Comparison of ENCODE assay signal across 8 cellular contexts in genomic region chr2:181457121-181457740, GRCh38. TPM values are rescaled to one million over a fixed set of nuclear protein-coding genes. Genes with fewer than 3 reads are reported as not detected.
DNase-seq lines count a peak whose midpoint lies in the region; ATAC-seq and TF ChIP-seq lines count a peak whose summit lies in the region.

Gene ITGA4 (plus strand): TSS chr2:181457386. CDS start chr2:181457655, 269 bp downstream.

- intact Hi-C loops in esophagus muscularis mucosa (cut with DNase I) = no loop called here
- intact Hi-C loops in natural killer cell (cut with micrococcal nuclease) = loop anchor here (1.0 to 5.0 kb wide), 5 partner anchors 14 to 352 kb away; no protein-coding TSS in a partner anchor

- no peaks in the 10 kb centered on the region for H3K36me3 Mint-ChIP-seq in natural killer cell

- H3K27ac ChIP-seq in esophagus muscularis mucosa (replicated peaks in 1 of 4) = peak within 1 kb of the TSS; percentile 34 to 59 (median 56)

- no peak for TF ChIP-seq EP300 in esophagus muscularis mucosa (IDR thresholded peaks at IDR 0.05)

- CTCF ChIA-PET in AG04449 (lab: Yijun Ruan, JAX) = interaction anchor here (0.6 to 2.6 kb wide), 18 partner anchors 9 to 1333 kb away, joined by 3 to 40 read pairs (median 4); no protein-coding TSS in a partner anchor

- H3K4me1 ChIP-seq in esophagus muscularis mucosa = peaks cover 16 to 26% (median 22%) of the 10 kb centered on the region in 4 donors

- H3K27me3 Mint-ChIP-seq in natural killer cell (ENCODE audit: low read depth in 2 of 2) = no peaks in the 10 kb centered on the region

- H3K27ac Mint-ChIP-seq in natural killer cell = peak within 1 kb of the TSS; percentile 79 to 84

- peak; percentile 53 for ATAC-seq in GM18520 (IDR thresholded peaks at IDR 0.05; ENCODE audit: unreplicated experiment)
- ATAC-seq in HG03045 (IDR thresholded peaks at IDR 0.05; ENCODE audit: unreplicated experiment) = peak; percentile 84
- peak; percentile 69 to 89 (median 79) for ATAC-seq in natural killer cell
- ATAC-seq in stimulated activated naive CD8-positive, alpha-beta T cell treated with anti-CD3 and anti-CD28 coated beads, Interleukin-15, Interleukin-2, amounts not matched to agents 100 U/mL and 50 U/mL, for 24 hours = peak; percentile 88

- H3K4me1 Mint-ChIP-seq in natural killer cell = peaks cover 59 to 67% of the 10 kb centered on the region in 2 donors

- H3K9me3 ChIP-seq in esophagus muscularis mucosa = no peaks in the 10 kb centered on the region

- no peak for TF ChIP-seq POLR2A in esophagus muscularis mucosa (IDR thresholded peaks at IDR 0.05; ENCODE audit: low read depth)

- peak within 1 kb of the TSS; percentile 98 for H3K4me3 Mint-ChIP-seq in natural killer cell

- no peaks in the 10 kb centered on the region for H3K36me3 ChIP-seq in esophagus muscularis mucosa

- peaks cover 0 to 29% (median 0%) of the 10 kb centered on the region in 4 donors for H3K27me3 ChIP-seq in esophagus muscularis mucosa

- DNase-seq in AG04449 (ENCODE audit: low read depth, low spot score) (no peak), NK-92 (lab: John Stamatoyannopoulos, UW; ENCODE audit: unreplicated experiment) (peak; percentile 27), esophagus muscularis mucosa (ENCODE audit: extremely low spot score) (no peak), natural killer cell (peak; percentile 81)
- DNase-seq in activated CD8-positive, alpha-beta memory T cell treated with anti-CD3 and anti-CD28 coated beads, Interleukin-2, amount 50 U/mL, for 48 hours = peak; percentile 90
- DNase-seq in stimulated activated naive CD8-positive, alpha-beta T cell treated with anti-CD3 and anti-CD28 coated beads, Interleukin-15, Interleukin-2, amounts not matched to agents 100 U/mL and 50 U/mL, for 24 hours = peak; percentile 91

- TF ChIP-seq CTCF in AG04449 (IDR thresholded peaks at IDR 0.05; ENCODE audit: insufficient read depth, low read length, missing control alignments) = peak; percentile 97
- peak; percentile 46 to 72 (median 52) for TF ChIP-seq CTCF in esophagus muscularis mucosa (IDR thresholded peaks at IDR 0.05)
- peak; percentile 82 for TF ChIP-seq CTCF in natural killer cell (IDR thresholded peaks at IDR 0.05)

- H3K4me3 ChIP-seq in AG04449 (ENCODE audit: low read depth, low read length) (peak within 1 kb of the TSS; percentile 73), esophagus muscularis mucosa (peak within 1 kb of the TSS; percentile 57 to 79 (median 60))

- 0% methylated on average over 5 of the region's 67 CpGs for WGBS in esophagus muscularis mucosa

- POLR2A ChIA-PET in AG04449 (lab: Yijun Ruan, JAX) = no interaction called here

- no peaks in the 10 kb centered on the region for H3K9me3 Mint-ChIP-seq in natural killer cell

RNA-seq across cellular contexts. Expression of gene ITGA4, which starts in this region (rescaled TPM):
- total RNA-seq in esophagus muscularis mucosa (1 to 10 TPM; 2.2 to 8.4 (median 3.5) TPM), natural killer cell (100 to 1,000 TPM; 178 to 235 (median 189) TPM)

Comparison
In these comparisons a context has a peak if more than half of its experiments do, and no peak if none do; other contexts are left out.
1. RNA of gene ITGA4 (total RNA-seq): 178 to 235 TPM in natural killer cell; 2.2 to 8.4 TPM in esophagus muscularis mucosa; every median in the first group is over 10 times any median in the second.
2. DNase-seq: peak in NK-92 (single experiment), activated CD8-positive, alpha-beta memory T cell treated with anti-CD3 and anti-CD28 coated beads, Interleukin-2, amount 50 U/mL, for 48 hours (single experiment), natural killer cell (single experiment) and stimulated activated naive CD8-positive, alpha-beta T cell treated with anti-CD3 and anti-CD28 coated beads, Interleukin-15, Interleukin-2, amounts not matched to agents 100 U/mL and 50 U/mL, for 24 hours (single experiment); none in AG04449 (single experiment) and esophagus muscularis mucosa (single experiment).
3. Peak in every context shown above with its lines, with median percentiles within 50 percentile points of each other: CTCF ChIP-seq and ATAC-seq.